2 cellular contexts compared by ENCODE assay signal in genomic region chr9:127269440-127269839, GRCh38.
TF ChIP-seq lines count a peak whose summit lies in the region.

No MANE protein-coding gene starts in this region.

TF ChIP-seq in SK-N-SH, 30 proteins besides CTCF, POLR2A, EP300 and RAD21 (continued from another document):
- TF ChIP-seq RFX5 (IDR thresholded peaks at IDR 0.05; ENCODE audit: low read length): 0 out of 2 replicates have a peak, but pooled peaks have one; percentile 18
- no peak for TF ChIP-seq TEAD4 (IDR thresholded peaks at IDR 0.05; ENCODE audit: borderline replicate concordance, insufficient read depth)

TF ChIP-seq in SK-N-SH treated with all-trans-retinoic acid at 6 μM for 48 hours, 23 proteins besides CTCF, POLR2A, EP300 and RAD21 (continued from another document):
- no peak for TF ChIP-seq POU6F1 (CRISPR knock-in tag; IDR thresholded peaks at IDR 0.05; ENCODE audit: borderline replicate concordance, low read depth)
- no peak for TF ChIP-seq ZC3H10 (CRISPR knock-in tag; IDR thresholded peaks at IDR 0.05)
- no peak for TF ChIP-seq ESRRG (CRISPR knock-in tag; IDR thresholded peaks at IDR 0.05)
- no peak for TF ChIP-seq SNAI2 (CRISPR knock-in tag; IDR thresholded peaks at IDR 0.05)
- TF ChIP-seq TSHZ2 (CRISPR knock-in tag; IDR thresholded peaks at IDR 0.05): no peak
- no peak for TF ChIP-seq ZNF8 (CRISPR knock-in tag; IDR thresholded peaks at IDR 0.05)
- no peak for TF ChIP-seq TCF4 (CRISPR knock-in tag; IDR thresholded peaks at IDR 0.05; ENCODE audit: borderline replicate concordance)
